ENCODE assay signal across 1 cellular context in genomic region chr1:225891229-225891972, GRCh38.
TF ChIP-seq lines count a peak whose summit lies in the region.

No MANE protein-coding gene starts in this region.

TF ChIP-seq in HepG2, 621 proteins besides CTCF, POLR2A, EP300 and RAD21 (continued from another document):
- peak; percentile 38; the same call in 1 of the 2 replicates for TF ChIP-seq FOXP4 (CRISPR knock-in tag; IDR thresholded peaks at IDR 0.05)
